29 cellular contexts compared by ENCODE assay signal in the genomic region with DNA sequence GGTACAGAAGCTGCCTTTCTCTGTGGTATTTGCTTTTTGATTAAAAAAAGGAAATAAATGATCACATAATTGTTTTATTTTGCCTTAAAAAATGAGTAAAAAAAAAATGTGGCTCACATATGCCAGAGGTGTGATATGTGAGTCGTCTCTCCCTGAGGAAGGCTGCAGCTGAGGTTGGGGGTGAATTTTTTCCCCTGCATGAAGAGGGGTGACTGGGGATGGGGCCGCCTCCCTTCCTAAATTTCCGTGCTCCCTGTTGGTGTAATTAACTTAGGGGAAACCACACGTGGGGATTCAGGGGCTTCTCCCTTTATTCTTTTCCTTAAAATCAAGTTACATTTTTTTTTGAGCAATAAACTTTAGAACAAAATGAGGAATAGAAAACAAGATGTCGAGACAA.
"Had no signal": no experiment of that assay in that cellular context is flagged by ENCODE, and none has a peak within 500 bp of the region (broad histone marks: within the 10 kb centered on the region; RNA-seq: fewer than 3 reads in every experiment).

No MANE protein-coding gene starts in this region.

- H3K27me3 ChIP-seq: stomach, suprapubic skin, testis, thyroid gland, tibial artery, tibial nerve, transverse colon, upper lobe of left lung, upper lobe of right lung, uterus, vagina had no signal

- ATAC-seq: stimulated activated effector memory CD8-positive, alpha-beta T cell treated with anti-CD3 and anti-CD28 coated beads, Interleukin-12 subunit alpha, Interleukin-12 subunit beta, amount 100 ng/mL, for 72 hours; stimulated activated naive CD8-positive, alpha-beta T cell treated with anti-CD3 and anti-CD28 coated beads, Interleukin-15, amount 100 ng/mL, for 72 hours; stimulated activated naive CD8-positive, alpha-beta T cell treated with anti-CD3 and anti-CD28 coated beads, Interleukin-15, Interleukin-2, amounts not matched to agents 100 U/mL and 50 U/mL, for 24 hours had no signal

- H3K36me3 Mint-ChIP-seq: stimulated activated effector memory CD8-positive, alpha-beta T cell treated with anti-CD3 and anti-CD28 coated beads, Interleukin-12 subunit alpha, Interleukin-12 subunit beta, amount 100 ng/mL, for 72 hours had no signal

- H3K9me3 ChIP-seq: stomach, testis, thoracic aorta, thyroid gland, tibial artery, transverse colon, upper lobe of left lung, upper lobe of right lung, uterus, vagina had no signal

- FAIRE-seq: urothelium cell line had no signal

- H3K27ac Mint-ChIP-seq: stimulated activated effector memory CD8-positive, alpha-beta T cell treated with anti-CD3 and anti-CD28 coated beads, Interleukin-12 subunit alpha, Interleukin-12 subunit beta, amount 100 ng/mL, for 72 hours; stimulated activated naive B cell treated with anti-CD40 and anti-IgM and Interleukin-4, amounts not matched to agents 10 μg/mL and 1 μg/mL and 100 μg/mL, for 72 hours; stimulated activated naive CD8-positive, alpha-beta T cell treated with anti-CD3 and anti-CD28 coated beads, Interleukin-15, amount 100 ng/mL, for 72 hours; stimulated activated naive CD8-positive, alpha-beta T cell treated with anti-CD3 and anti-CD28 coated beads, Interleukin-15, Interleukin-2, amounts not matched to agents 100 ng/mL and 50 ng/mL, for 24 hours; type B pancreatic cell had no signal

- H3K27ac ChIP-seq: stomach, suprapubic skin, testis, thoracic aorta, thyroid gland, tibial artery, tibial nerve, transverse colon, upper lobe of left lung, upper lobe of right lung, uterus, vagina had no signal

- H3K4me3 ChIP-seq: stomach, suprapubic skin, testis, thoracic aorta, thyroid gland, tibial artery, tibial nerve, transverse colon, upper lobe of left lung, upper lobe of right lung, uterus, vagina had no signal

- H3K4me3 Mint-ChIP-seq: stimulated activated effector memory CD8-positive, alpha-beta T cell treated with anti-CD3 and anti-CD28 coated beads, Interleukin-12 subunit alpha, Interleukin-12 subunit beta, amount 100 ng/mL, for 72 hours; stimulated activated memory B cell treated with anti-CD40 and anti-IgM and Interleukin-4, amounts not matched to agents 10 μg/mL and 1 μg/mL and 100 μg/mL, for 72 hours; stimulated activated naive CD8-positive, alpha-beta T cell treated with anti-CD3 and anti-CD28 coated beads, Interleukin-15, amount 100 ng/mL, for 72 hours; stimulated activated naive CD8-positive, alpha-beta T cell treated with anti-CD3 and anti-CD28 coated beads, Interleukin-15, Interleukin-2, amounts not matched to agents 100 ng/mL and 50 ng/mL, for 24 hours; type B pancreatic cell had no signal

- H3K27me3 Mint-ChIP-seq: stimulated activated memory B cell treated with anti-CD40 and anti-IgM and Interleukin-4, amounts not matched to agents 10 μg/mL and 1 μg/mL and 100 μg/mL, for 72 hours; stimulated activated naive B cell treated with anti-CD40 and anti-IgM and Interleukin-4, amounts not matched to agents 10 μg/mL and 1 μg/mL and 100 μg/mL, for 72 hours; stimulated activated naive CD8-positive, alpha-beta T cell treated with anti-CD3 and anti-CD28 coated beads, Interleukin-15, amount 100 ng/mL, for 72 hours; stimulated activated naive CD8-positive, alpha-beta T cell treated with anti-CD3 and anti-CD28 coated beads, Interleukin-15, Interleukin-2, amounts not matched to agents 100 ng/mL and 50 ng/mL, for 24 hours; type B pancreatic cell had no signal

- H3K36me3 ChIP-seq: suprapubic skin, thoracic aorta, thyroid gland, tibial artery, transverse colon, upper lobe of left lung, upper lobe of right lung, uterus had no signal

- DNase-seq: stimulated activated CD4-positive, alpha-beta T cell treated with anti-CD3 and anti-CD28 coated beads, Interleukin-2, amount 100 ng/mL, for 48 hours; stimulated activated CD4-positive, alpha-beta T cell treated with anti-CD3 and anti-CD28 coated beads, Interleukin-4, amount 100 ng/mL, for 1 hour; stimulated activated CD4-positive, alpha-beta T cell treated with anti-CD3 and anti-CD28 coated beads, Interleukin-4, amount 100 ng/mL, for 24 hours; stimulated activated CD4-positive, alpha-beta T cell treated with anti-CD3 and anti-CD28 coated beads, Interleukin-4, amount 100 ng/mL, for 4 hours; stimulated activated CD8-positive, alpha-beta memory T cell treated with anti-CD3 and anti-CD28 coated beads, Interleukin-4, amount 100 ng/mL, for 48 hours; stimulated activated naive CD4-positive, alpha-beta T cell; stimulated activated naive CD4-positive, alpha-beta T cell treated with Interleukin-2 at 50 U/mL for 16 hours; stimulated activated naive CD8-positive, alpha-beta T cell treated with anti-CD3 and anti-CD28 coated beads, Interleukin-15, amount 100 ng/mL, for 72 hours; stimulated activated naive CD8-positive, alpha-beta T cell treated with anti-CD3 and anti-CD28 coated beads, Interleukin-15, Interleukin-2, amounts not matched to agents 100 U/mL and 50 U/mL, for 24 hours; substantia nigra; testis; tibial artery; transverse colon; trophoblast cell; upper lobe of left lung; upper lobe of right lung; uterus had no signal

- H3K4me1 ChIP-seq: suprapubic skin, testis, thyroid gland, tibial artery, transverse colon, upper lobe of left lung, upper lobe of right lung, uterus had no signal
